ENCODE assay signal across 13 cellular contexts in genomic region chr20:1536893-1537730, GRCh38. TPM values are rescaled to one million over a fixed set of nuclear protein-coding genes. Genes with fewer than 3 reads are reported as not detected.
DNase-seq lines count a peak whose midpoint lies in the region; ATAC-seq, FAIRE-seq and TF ChIP-seq lines count a peak whose summit lies in the region.
"Had no signal": no experiment of that assay in that cellular context is flagged by ENCODE, and none has a peak within 500 bp of the region (broad histone marks: within the 10 kb centered on the region; RNA-seq: fewer than 3 reads in every experiment).

No MANE protein-coding gene starts in this region.

- peaks cover 18 to 37% of the 10 kb centered on the region in 2 donors for H3K36me3 Mint-ChIP-seq in CD14-positive monocyte

- peaks cover 65% of the 10 kb centered on the region for H3K4me1 Mint-ChIP-seq in CD14-positive monocyte

- TF ChIP-seq POLR2A in K562 (conservative IDR thresholded peaks at IDR 0.05): no peak

- 4% methylated on average over 11 of the region's 11 CpGs for WGBS in K562 (ENCODE audit: insufficient coverage, low coverage, missing lambda C conversion rate)

- in situ Hi-C loops in K562 (cut with MboI): no loop called here

- peak overlapping the region; percentile 98 to 100 (median 99) for H3K27ac Mint-ChIP-seq in CD14-positive monocyte

- H3K9me1 ChIP-seq in K562 (ENCODE audit: control insufficient read depth, insufficient read depth, low read length): no peaks in the 10 kb centered on the region

- intact Hi-C loops in CD14-positive monocyte (cut with micrococcal nuclease) (no loop called here), K562 (cut with micrococcal nuclease) (no loop called here)

- H3K9ac ChIP-seq in K562 (ENCODE audit: insufficient read depth in 1 of 2, low read depth in 2 of 2, low read length in 2 of 2): no peak overlapping the region

- no peak for TF ChIP-seq EP300 in K562 (IDR thresholded peaks at IDR 0.05; ENCODE audit: low read length)

- no peak for TF ChIP-seq RAD21 in K562 (CRISPR knock-in tag; conservative IDR thresholded peaks at IDR 0.05 in 1 of 2, IDR thresholded peaks at IDR 0.05 in 1 of 2)

- H3K9me3 ChIP-seq in K562 (replicated peaks; ENCODE audit: control insufficient read depth, insufficient read depth, low read depth, low read length): no peaks in the 10 kb centered on the region
- no peaks in the 10 kb centered on the region for H3K9me3 ChIP-seq in muscle layer of duodenum (ENCODE audit: control insufficient read depth in 1 of 2, low read length in 2 of 2)

- no peaks in the 10 kb centered on the region for H4K20me1 ChIP-seq in K562 (replicated peaks; ENCODE audit: control insufficient read depth, insufficient read depth, low read length)

- H3K27ac ChIP-seq in K562 (ENCODE audit: extremely low read depth, low read depth, low read length) (no peak overlapping the region), muscle layer of duodenum (ENCODE audit: low read length) (peak overlapping the region; percentile 19)

- no peak for ATAC-seq in K562
- no peak for ATAC-seq in HG03354 (IDR thresholded peaks at IDR 0.05; ENCODE audit: poor library complexity, severe bottlenecking, unreplicated experiment)

- H3K36me3 ChIP-seq in K562 (ENCODE audit: control insufficient read depth, insufficient read depth, low read length) (no peaks in the 10 kb centered on the region), muscle layer of duodenum (ENCODE audit: control insufficient read depth in 1 of 2, insufficient read depth in 2 of 2, low read length in 2 of 2) (no peaks in the 10 kb centered on the region)

- FAIRE-seq in K562 (lab: Jason Lieb, UNC): no peak
- FAIRE-seq: HTR-8/SVneo had no signal

- H3K4me3 Mint-ChIP-seq in CD14-positive monocyte: peak overlapping the region; percentile 74 to 85

- no peak overlapping the region for H3K4me3 ChIP-seq in K562
- no peak overlapping the region for H3K4me3 ChIP-seq in muscle layer of duodenum (ENCODE audit: low read depth in 1 of 2, low read length in 2 of 2)
- H3K4me3 ChIP-seq: smooth muscle cell had no signal

- no TSS peak for BruUV-seq in K562 (replicated peaks; lab: Mats Ljungman, UMichigan)

- H3K9me3 Mint-ChIP-seq in CD14-positive monocyte: peaks cover 7 to 28% (median 17%) of the 10 kb centered on the region in 7 donors

- CTCF ChIA-PET in K562 (lab: Yijun Ruan, JAX; ENCODE audit: low intra/inter-chr PET ratio): no interaction called here

- H3K79me2 ChIP-seq in K562 (ENCODE audit: control insufficient read depth, insufficient read depth, low read length): no peaks in the 10 kb centered on the region

- no peak for TF ChIP-seq CTCF in CD14-positive monocyte (IDR thresholded peaks at IDR 0.05)
- no peak for TF ChIP-seq CTCF in K562 (IDR thresholded peaks at IDR 0.05 in 2 of 3, conservative IDR thresholded peaks at IDR 0.05 in 1 of 3; ENCODE audit: insufficient read depth in 2 of 3, low read depth in 1 of 3, low read length in 3 of 3)

- H3K4me1 ChIP-seq in K562 (replicated peaks in 1 of 2; ENCODE audit: control insufficient read depth in 2 of 2, insufficient read depth in 2 of 2, low read length in 2 of 2) (no peaks in the 10 kb centered on the region; a peak in 1 of 5 replicates), muscle layer of duodenum (ENCODE audit: control insufficient read depth in 1 of 2, insufficient read depth in 2 of 2, low read length in 2 of 2) (no peaks in the 10 kb centered on the region)

- H2AFZ ChIP-seq in K562 (ENCODE audit: low read depth, low read length): peak overlapping the region; percentile 32; the same call in 1 of the 2 replicates

- DNase-seq in CD14-positive monocyte (ENCODE audit: low spot score) (no peak), NOMO-1 (lab: John Stamatoyannopoulos, UW; ENCODE audit: unreplicated experiment in 2 of 2) (peak; percentile 58 to 72), K562 (ENCODE audit: extremely low read depth in 1 of 4, low spot score in 3 of 4) (no peak), NCI-H1436 (lab: John Stamatoyannopoulos, UW) (no peak), HPDE6-E6E7 (ENCODE audit: extremely low spot score) (no peak)
- no peak for DNase-seq in activated CD4-positive, CD25-positive, alpha-beta regulatory T cell treated with anti-CD3 and anti-CD28 coated beads, Interleukin-2, amount 50 U/mL, for 72 hours
- DNase-seq: activated T-cell treated with anti-CD3 and anti-CD28 coated beads, Interleukin-2, amount 50 U/mL, for 1 hour; NCI-H1694 treated with DMSO at 0.1 percent for 48 hours had no signal

- H3K27me3 Mint-ChIP-seq in CD14-positive monocyte (ENCODE audit: low read depth in 3 of 3): peaks cover 0 to 3% (median 1%) of the 10 kb centered on the region in 3 donors

- POLR2A ChIA-PET in K562 (lab: Yijun Ruan, JAX): interaction anchor here (0.6 kb wide), 1 partner anchor 197 kb away, joined by 4 read pairs; no protein-coding TSS in a partner anchor

- H3K27me3 ChIP-seq in K562 (ENCODE audit: control insufficient read depth in 2 of 2, insufficient read depth in 2 of 2, low read length in 2 of 2) (no peaks in the 10 kb centered on the region; a peak in 2 of 5 replicates), muscle layer of duodenum (ENCODE audit: low read depth, low read length) (no peaks in the 10 kb centered on the region)

- H3K4me2 ChIP-seq in K562 (ENCODE audit: insufficient read depth, low read length): no peak overlapping the region
- H3K4me2 ChIP-seq: smooth muscle cell had no signal

TF ChIP-seq in K562, 482 proteins besides CTCF, POLR2A, EP300 and RAD21 (continues in another document):
- no peak for TF ChIP-seq SMAD4 (CRISPR knock-in tag; conservative IDR thresholded peaks at IDR 0.05)
- TF ChIP-seq ADNP (tag; IDR thresholded peaks at IDR 0.05): no peak
- no peak for TF ChIP-seq MCM2 (IDR thresholded peaks at IDR 0.05; ENCODE audit: low read depth)
- no peak for TF ChIP-seq MYBL2 (IDR thresholded peaks at IDR 0.05; ENCODE audit: low read depth)
- no peak for TF ChIP-seq MYBL2 (CRISPR knock-in tag; IDR thresholded peaks at IDR 0.05; ENCODE audit: borderline replicate concordance)
- TF ChIP-seq POLR2AphosphoS5 (IDR thresholded peaks at IDR 0.05; ENCODE audit: control insufficient read depth, insufficient read depth, low read depth, low read length): no peak
- no peak for TF ChIP-seq XRCC4 (IDR thresholded peaks at IDR 0.05; ENCODE audit: extremely low read depth, insufficient read depth, insufficient read length)
- no peak for TF ChIP-seq SRF (CRISPR knock-in tag; IDR thresholded peaks at IDR 0.05)
- TF ChIP-seq ZNF282 (CRISPR knock-in tag; IDR thresholded peaks at IDR 0.05): no peak
- no peak for TF ChIP-seq NFE2L1 (tag; IDR thresholded peaks at IDR 0.05; ENCODE audit: borderline replicate concordance, low read depth)
- TF ChIP-seq E2F6 (IDR thresholded peaks at IDR 0.05; ENCODE audit: borderline replicate concordance in 1 of 2, extremely low read depth in 1 of 2, insufficient read depth in 1 of 2, insufficient read length in 1 of 2, low read depth in 1 of 2, low read length in 1 of 2, poor library complexity in 1 of 2, severe bottlenecking in 1 of 2): no peak
- no peak for TF ChIP-seq FOXP1 (CRISPR knock-in tag; IDR thresholded peaks at IDR 0.05)

RNA-seq across cellular contexts. Expression of gene SIRPD, which starts 20.4 kb away (rescaled TPM):
- 10 to 100 TPM; 12.0 to 13.0 TPM for polyA plus RNA-seq in CD14-positive monocyte
- total RNA-seq in K562 (2011; cell fraction: chromatin; rRNA removed; ENCODE audit: low replicate concordance): not detected in 2 replicates
- not detected in 2 replicates for total RNA-seq in K562 (2011; cell fraction: nucleolus; rRNA removed)
- total RNA-seq in K562 (2011; cell fraction: nucleoplasm; rRNA removed): not detected in 2 replicates
- not detected in 2 replicates for total RNA-seq in K562 (2014; rRNA removed)
- not detected in 2 replicates for total RNA-seq in K562 (2014; rRNA removed; fragmentation: Illumina TruSeq; extraction: Trizol)
- not detected in 2 replicates for total RNA-seq in K562 (2015; rRNA removed; fragmentation: Illumina TruSeq; extraction: Trizol)
- not detected in 2 replicates for total RNA-seq in K562 (2021)
- polyA plus RNA-seq in K562 (2011; rRNA removed): not detected in 2 replicates
- not detected in 2 replicates for polyA plus RNA-seq in K562 (2011; cell fraction: cytosol; rRNA removed)
- not detected in 2 replicates for polyA plus RNA-seq in K562 (2011; cell fraction: nucleus; rRNA removed)
- not detected in 2 replicates for polyA plus RNA-seq in K562 (2012)
- not detected in 2 replicates for polyA plus RNA-seq in K562 (2014; fragmentation: Illumina TruSeq; extraction: Trizol)
- polyA plus RNA-seq in K562 (2014; fragmentation: Nextera tagmentation; extraction: Ambion mirVana): not detected
- not detected in 2 replicates for polyA plus RNA-seq in K562 (2014; rRNA removed)
- not detected in 2 replicates for polyA minus RNA-seq in K562 (2011; rRNA and poly(A)+ RNA removed)
- not detected in 2 replicates for polyA minus RNA-seq in K562 (2011; cell fraction: cytosol; rRNA and poly(A)+ RNA removed)
- polyA minus RNA-seq in K562 (2011; cell fraction: nucleus; rRNA and poly(A)+ RNA removed): not detected in 2 replicates
- total RNA-seq: G401, smooth muscle cell had no signal
- polyA plus RNA-seq: smooth muscle cell had no signal

RNA-seq across cellular contexts. Expression of gene SIRPB2, which starts 45.9 kb away (rescaled TPM):
- polyA plus RNA-seq in CD14-positive monocyte: 10 to 100 TPM; 81.5 to 92.8 TPM
- total RNA-seq in K562 (2011; cell fraction: chromatin; rRNA removed; ENCODE audit: low replicate concordance): not detected in 2 replicates
- not detected in 2 replicates for total RNA-seq in K562 (2011; cell fraction: nucleolus; rRNA removed)
- total RNA-seq in K562 (2011; cell fraction: nucleoplasm; rRNA removed): not detected in 2 replicates
- total RNA-seq in K562 (2014; rRNA removed): not detected in 2 replicates
- total RNA-seq in K562 (2014; rRNA removed; fragmentation: Illumina TruSeq; extraction: Trizol): not detected in 2 replicates
- 0.07 TPM in 1 of 2 replicates, not detected in the other for total RNA-seq in K562 (2015; rRNA removed; fragmentation: Illumina TruSeq; extraction: Trizol)
- not detected in 2 replicates for total RNA-seq in K562 (2021)
- not detected in 2 replicates for polyA plus RNA-seq in K562 (2011; rRNA removed)
- polyA plus RNA-seq in K562 (2011; cell fraction: cytosol; rRNA removed): 0.01 TPM in 1 of 2 replicates, not detected in the other
- polyA plus RNA-seq in K562 (2011; cell fraction: nucleus; rRNA removed): not detected in 2 replicates
- 0.05 and 0.17 TPM in 2 replicates for polyA plus RNA-seq in K562 (2012)
- polyA plus RNA-seq in K562 (2014; fragmentation: Illumina TruSeq; extraction: Trizol): not detected in 2 replicates
- polyA plus RNA-seq in K562 (2014; fragmentation: Nextera tagmentation; extraction: Ambion mirVana): under 1 TPM in 1 of 2 experiments, not detected in 1; 0.07 TPM
- not detected in 2 replicates for polyA plus RNA-seq in K562 (2014; rRNA removed)
- not detected in 2 replicates for polyA minus RNA-seq in K562 (2011; rRNA and poly(A)+ RNA removed)
- polyA minus RNA-seq in K562 (2011; cell fraction: cytosol; rRNA and poly(A)+ RNA removed): not detected in 2 replicates
- polyA minus RNA-seq in K562 (2011; cell fraction: nucleus; rRNA and poly(A)+ RNA removed): not detected in 2 replicates
- total RNA-seq: G401, smooth muscle cell had no signal
- polyA plus RNA-seq: smooth muscle cell had no signal

Comparison
In these comparisons a context has a peak if more than half of its experiments do, and no peak if none do; other contexts are left out.
1. DNase-seq: peak in NOMO-1 (2 of 2); none in CD14-positive monocyte (single experiment), K562 (0 of 4), NCI-H1436 (single experiment), activated CD4-positive, CD25-positive, alpha-beta regulatory T cell treated with anti-CD3 and anti-CD28 coated beads, Interleukin-2, amount 50 U/mL, for 72 hours (single experiment) and HPDE6-E6E7 (single experiment).
2. RNA of gene SIRPD, which starts 20.4 kb away (polyA plus RNA-seq): 12.0 to 13.0 TPM in CD14-positive monocyte; not detected in K562; every median in the first group is over 10 times any median in the second.
3. RNA of gene SIRPB2, which starts 45.9 kb away (polyA plus RNA-seq): 81.5 to 92.8 TPM in CD14-positive monocyte; 0.01 to 0.17 TPM in K562; every median in the first group is over 10 times any median in the second.